Comparison of ENCODE assay signal across 1 cellular context in the genomic region with DNA sequence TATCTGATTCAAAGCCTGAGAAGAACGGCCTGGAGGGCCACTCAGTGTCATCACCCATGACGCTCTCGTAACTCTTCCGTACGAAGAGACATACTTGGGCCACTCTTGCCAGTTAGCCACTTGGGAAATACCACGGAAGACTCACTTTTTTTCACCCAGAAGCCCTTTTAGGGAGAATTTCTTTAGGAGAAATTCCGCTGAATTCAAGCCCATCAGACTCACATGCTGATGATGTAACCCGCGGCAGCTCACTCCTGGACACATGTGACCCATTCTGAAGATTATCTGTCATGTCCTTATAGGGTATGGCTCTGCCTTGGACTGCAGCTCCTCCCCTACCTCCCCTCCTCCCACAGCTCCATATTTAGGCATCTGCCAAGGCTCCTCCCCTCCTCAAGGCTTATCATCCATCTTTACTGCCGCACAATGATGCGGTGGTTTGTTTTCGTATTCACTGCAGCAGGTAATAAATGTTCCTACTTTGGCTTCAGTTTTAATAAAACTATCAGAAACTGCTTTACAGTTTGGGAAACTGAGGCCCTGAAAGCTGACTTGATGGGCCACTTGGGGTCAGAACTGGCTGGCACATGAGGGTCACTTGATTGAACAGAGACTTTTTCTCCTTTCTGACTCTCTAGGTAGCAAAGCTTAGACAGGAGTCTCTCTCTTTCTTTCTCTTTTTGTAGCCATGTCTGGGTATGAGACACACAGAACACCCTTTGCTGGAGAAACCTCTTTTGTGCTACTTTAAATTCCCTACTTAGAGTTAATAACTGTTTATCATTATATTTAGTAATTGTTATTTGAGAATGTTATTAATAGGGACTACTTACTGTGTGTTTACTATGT.
TF ChIP-seq lines count a peak whose summit lies in the region.

No MANE protein-coding gene starts in this region.

TF ChIP-seq in K562, 482 proteins besides CTCF, POLR2A, EP300 and RAD21 (continued from another document and continues in another):
- TF ChIP-seq, protein P1, sequence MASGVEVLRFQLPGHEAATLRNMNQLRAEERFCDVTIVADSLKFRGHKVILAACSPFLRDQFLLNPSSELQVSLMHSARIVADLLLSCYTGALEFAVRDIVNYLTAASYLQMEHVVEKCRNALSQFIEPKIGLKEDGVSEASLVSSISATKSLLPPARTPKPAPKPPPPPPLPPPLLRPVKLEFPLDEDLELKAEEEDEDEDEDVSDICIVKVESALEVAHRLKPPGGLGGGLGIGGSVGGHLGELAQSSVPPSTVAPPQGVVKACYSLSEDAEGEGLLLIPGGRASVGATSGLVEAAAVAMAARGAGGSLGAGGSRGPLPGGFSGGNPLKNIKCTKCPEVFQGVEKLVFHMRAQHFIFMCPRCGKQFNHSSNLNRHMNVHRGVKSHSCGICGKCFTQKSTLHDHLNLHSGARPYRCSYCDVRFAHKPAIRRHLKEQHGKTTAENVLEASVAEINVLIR (CRISPR knock-in tag; IDR thresholded peaks at IDR 0.05): peak; percentile 8; the same call in 1 of the 2 replicates
- peak; percentile 7; the same call in 1 of the 2 replicates for TF ChIP-seq ZSCAN32 (CRISPR knock-in tag; IDR thresholded peaks at IDR 0.05)
- peak; percentile 90 for TF ChIP-seq FOXJ2 (tag; IDR thresholded peaks at IDR 0.05)
- TF ChIP-seq RNF2 (IDR thresholded peaks at IDR 0.05): peak; percentile 66
- TF ChIP-seq RFX5 (IDR thresholded peaks at IDR 0.05; ENCODE audit: low read depth, low read length): no peak
- 0 out of 2 replicates have a peak, but pooled peaks have one; percentile 6 for TF ChIP-seq E2F1 (CRISPR knock-in tag; IDR thresholded peaks at IDR 0.05)
- TF ChIP-seq, protein P2, sequence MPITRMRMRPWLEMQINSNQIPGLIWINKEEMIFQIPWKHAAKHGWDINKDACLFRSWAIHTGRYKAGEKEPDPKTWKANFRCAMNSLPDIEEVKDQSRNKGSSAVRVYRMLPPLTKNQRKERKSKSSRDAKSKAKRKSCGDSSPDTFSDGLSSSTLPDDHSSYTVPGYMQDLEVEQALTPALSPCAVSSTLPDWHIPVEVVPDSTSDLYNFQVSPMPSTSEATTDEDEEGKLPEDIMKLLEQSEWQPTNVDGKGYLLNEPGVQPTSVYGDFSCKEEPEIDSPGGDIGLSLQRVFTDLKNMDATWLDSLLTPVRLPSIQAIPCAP (CRISPR knock-in tag; IDR thresholded peaks at IDR 0.05; ENCODE audit: borderline replicate concordance): no peak
- TF ChIP-seq DIDO1 (tag; IDR thresholded peaks at IDR 0.05; ENCODE audit: low read depth): no peak
- no peak for TF ChIP-seq MCM3 (IDR thresholded peaks at IDR 0.05)
- TF ChIP-seq ZNF436 (CRISPR knock-in tag; IDR thresholded peaks at IDR 0.05): no peak
- no peak for TF ChIP-seq CBX8 (IDR thresholded peaks at IDR 0.05; ENCODE audit: borderline replicate concordance, extremely low read depth, low read depth, low read length, poor library complexity, severe bottlenecking)
- no peak for TF ChIP-seq PURB (CRISPR knock-in tag; IDR thresholded peaks at IDR 0.05; ENCODE audit: low read depth)
- no peak; a peak in 1 of 3 replicates for TF ChIP-seq CBX3 (IDR thresholded peaks at IDR 0.05; ENCODE audit: borderline replicate concordance in 1 of 2, low read length in 2 of 2)
- TF ChIP-seq, protein P3, sequence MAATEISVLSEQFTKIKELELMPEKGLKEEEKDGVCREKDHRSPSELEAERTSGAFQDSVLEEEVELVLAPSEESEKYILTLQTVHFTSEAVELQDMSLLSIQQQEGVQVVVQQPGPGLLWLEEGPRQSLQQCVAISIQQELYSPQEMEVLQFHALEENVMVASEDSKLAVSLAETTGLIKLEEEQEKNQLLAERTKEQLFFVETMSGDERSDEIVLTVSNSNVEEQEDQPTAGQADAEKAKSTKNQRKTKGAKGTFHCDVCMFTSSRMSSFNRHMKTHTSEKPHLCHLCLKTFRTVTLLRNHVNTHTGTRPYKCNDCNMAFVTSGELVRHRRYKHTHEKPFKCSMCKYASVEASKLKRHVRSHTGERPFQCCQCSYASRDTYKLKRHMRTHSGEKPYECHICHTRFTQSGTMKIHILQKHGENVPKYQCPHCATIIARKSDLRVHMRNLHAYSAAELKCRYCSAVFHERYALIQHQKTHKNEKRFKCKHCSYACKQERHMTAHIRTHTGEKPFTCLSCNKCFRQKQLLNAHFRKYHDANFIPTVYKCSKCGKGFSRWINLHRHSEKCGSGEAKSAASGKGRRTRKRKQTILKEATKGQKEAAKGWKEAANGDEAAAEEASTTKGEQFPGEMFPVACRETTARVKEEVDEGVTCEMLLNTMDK (IDR thresholded peaks at IDR 0.05; ENCODE audit: borderline replicate concordance, insufficient read depth, low read depth, low read length, poor library complexity, severe bottlenecking): no peak
- TF ChIP-seq HCFC1 (IDR thresholded peaks at IDR 0.05; ENCODE audit: low read depth, low read length): no peak
- no peak for TF ChIP-seq KLF10 (CRISPR knock-in tag; IDR thresholded peaks at IDR 0.05)
- TF ChIP-seq ESRRA (IDR thresholded peaks at IDR 0.05; ENCODE audit: borderline replicate concordance, low read depth): no peak
- TF ChIP-seq NFRKB (IDR thresholded peaks at IDR 0.05; ENCODE audit: low read depth): peak; percentile 76
- TF ChIP-seq ZBTB2 (IDR thresholded peaks at IDR 0.05): no peak
- no peak for TF ChIP-seq ZC3H11A (IDR thresholded peaks at IDR 0.05; ENCODE audit: low read depth, low read length)
- TF ChIP-seq TAF9B (IDR thresholded peaks at IDR 0.05; ENCODE audit: partially characterized antibody): peak; percentile 69
- no peak for TF ChIP-seq ZHX1 (conservative IDR thresholded peaks at IDR 0.05; ENCODE audit: low read length)
- peak; percentile 13; the same call in 1 of the 2 replicates for TF ChIP-seq HSF4 (CRISPR knock-in tag; IDR thresholded peaks at IDR 0.05; ENCODE audit: borderline replicate concordance)
- TF ChIP-seq POLR3G (IDR thresholded peaks at IDR 0.05; ENCODE audit: extremely low read depth, insufficient read length, insufficient replicate concordance): no peak
- TF ChIP-seq NCOA1 (IDR thresholded peaks at IDR 0.05; ENCODE audit: low read depth): no peak
- TF ChIP-seq L3MBTL2 (IDR thresholded peaks at IDR 0.05): peak; percentile 94
- no peak for TF ChIP-seq ASH1L (IDR thresholded peaks at IDR 0.05; ENCODE audit: borderline replicate concordance, low read depth, partially characterized antibody)
- no peak for TF ChIP-seq PHF21A (IDR thresholded peaks at IDR 0.05; ENCODE audit: borderline replicate concordance, low read depth)
- no peak for TF ChIP-seq ZNF445 (CRISPR knock-in tag; IDR thresholded peaks at IDR 0.05; ENCODE audit: low read depth)
- TF ChIP-seq ZFX (CRISPR knock-in tag; IDR thresholded peaks at IDR 0.05): peak; percentile 55; the same call in 1 of the 2 replicates
- TF ChIP-seq ETS2 (tag; IDR thresholded peaks at IDR 0.05; ENCODE audit: borderline replicate concordance, poor library complexity, severe bottlenecking): no peak
- TF ChIP-seq, protein P4, sequence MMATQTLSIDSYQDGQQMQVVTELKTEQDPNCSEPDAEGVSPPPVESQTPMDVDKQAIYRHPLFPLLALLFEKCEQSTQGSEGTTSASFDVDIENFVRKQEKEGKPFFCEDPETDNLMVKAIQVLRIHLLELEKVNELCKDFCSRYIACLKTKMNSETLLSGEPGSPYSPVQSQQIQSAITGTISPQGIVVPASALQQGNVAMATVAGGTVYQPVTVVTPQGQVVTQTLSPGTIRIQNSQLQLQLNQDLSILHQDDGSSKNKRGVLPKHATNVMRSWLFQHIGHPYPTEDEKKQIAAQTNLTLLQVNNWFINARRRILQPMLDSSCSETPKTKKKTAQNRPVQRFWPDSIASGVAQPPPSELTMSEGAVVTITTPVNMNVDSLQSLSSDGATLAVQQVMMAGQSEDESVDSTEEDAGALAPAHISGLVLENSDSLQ (IDR thresholded peaks at IDR 0.05): peak; percentile 76
- TF ChIP-seq BHLHE40 (IDR thresholded peaks at IDR 0.05; ENCODE audit: low read length): peak; percentile 96
- TF ChIP-seq SAP30 (IDR thresholded peaks at IDR 0.05; ENCODE audit: borderline replicate concordance, insufficient read depth, low read depth, low read length, poor library complexity, severe bottlenecking): no peak
- no peak for TF ChIP-seq U2AF2 (optimal IDR thresholded peaks at IDR 0.05; ENCODE audit: low read depth, low read length)
- TF ChIP-seq ZNF561 (CRISPR knock-in tag; conservative IDR thresholded peaks at IDR 0.05): 0 out of 2 replicates have a peak, but pooled peaks have one; percentile 41
- no peak for TF ChIP-seq SMC3 (conservative IDR thresholded peaks at IDR 0.05; ENCODE audit: insufficient read depth, low read depth, low read length)
- TF ChIP-seq, protein P5, sequence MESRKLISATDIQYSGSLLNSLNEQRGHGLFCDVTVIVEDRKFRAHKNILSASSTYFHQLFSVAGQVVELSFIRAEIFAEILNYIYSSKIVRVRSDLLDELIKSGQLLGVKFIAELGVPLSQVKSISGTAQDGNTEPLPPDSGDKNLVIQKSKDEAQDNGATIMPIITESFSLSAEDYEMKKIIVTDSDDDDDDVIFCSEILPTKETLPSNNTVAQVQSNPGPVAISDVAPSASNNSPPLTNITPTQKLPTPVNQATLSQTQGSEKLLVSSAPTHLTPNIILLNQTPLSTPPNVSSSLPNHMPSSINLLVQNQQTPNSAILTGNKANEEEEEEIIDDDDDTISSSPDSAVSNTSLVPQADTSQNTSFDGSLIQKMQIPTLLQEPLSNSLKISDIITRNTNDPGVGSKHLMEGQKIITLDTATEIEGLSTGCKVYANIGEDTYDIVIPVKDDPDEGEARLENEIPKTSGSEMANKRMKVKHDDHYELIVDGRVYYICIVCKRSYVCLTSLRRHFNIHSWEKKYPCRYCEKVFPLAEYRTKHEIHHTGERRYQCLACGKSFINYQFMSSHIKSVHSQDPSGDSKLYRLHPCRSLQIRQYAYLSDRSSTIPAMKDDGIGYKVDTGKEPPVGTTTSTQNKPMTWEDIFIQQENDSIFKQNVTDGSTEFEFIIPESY (CRISPR knock-in tag; IDR thresholded peaks at IDR 0.05): no peak; the same call in 1 of the 2 replicates
- no peak for TF ChIP-seq MEF2A (IDR thresholded peaks at IDR 0.05; ENCODE audit: control insufficient read depth, low read depth, low read length)
- no peak; the same call in none of the 2 replicates for TF ChIP-seq SMAD3 (CRISPR knock-in tag; conservative IDR thresholded peaks at IDR 0.05)
- TF ChIP-seq KDM1A (IDR thresholded peaks at IDR 0.05): no peak
- TF ChIP-seq CHCHD3 (CRISPR knock-in tag; IDR thresholded peaks at IDR 0.05): no peak
- TF ChIP-seq TFAP4 (CRISPR knock-in tag; IDR thresholded peaks at IDR 0.05; ENCODE audit: borderline replicate concordance): peak; percentile 71; the same call in 1 of the 2 replicates
- no peak for TF ChIP-seq ZNF140 (CRISPR knock-in tag; IDR thresholded peaks at IDR 0.05)
- TF ChIP-seq ZC3H4 (CRISPR knock-in tag; IDR thresholded peaks at IDR 0.05; ENCODE audit: borderline replicate concordance): no peak
- TF ChIP-seq NELFE (IDR thresholded peaks at IDR 0.05; ENCODE audit: insufficient read depth, insufficient read length): no peak
- no peak for TF ChIP-seq RBM22 (IDR thresholded peaks at IDR 0.05; ENCODE audit: low read depth, low read length, poor library complexity, severe bottlenecking)
- TF ChIP-seq MECOM (CRISPR knock-in tag; IDR thresholded peaks at IDR 0.05): no peak
- TF ChIP-seq ZNF785 (CRISPR knock-in tag; IDR thresholded peaks at IDR 0.05): no peak
